ENCODE assay signal across 17 cellular contexts in the genomic region with DNA sequence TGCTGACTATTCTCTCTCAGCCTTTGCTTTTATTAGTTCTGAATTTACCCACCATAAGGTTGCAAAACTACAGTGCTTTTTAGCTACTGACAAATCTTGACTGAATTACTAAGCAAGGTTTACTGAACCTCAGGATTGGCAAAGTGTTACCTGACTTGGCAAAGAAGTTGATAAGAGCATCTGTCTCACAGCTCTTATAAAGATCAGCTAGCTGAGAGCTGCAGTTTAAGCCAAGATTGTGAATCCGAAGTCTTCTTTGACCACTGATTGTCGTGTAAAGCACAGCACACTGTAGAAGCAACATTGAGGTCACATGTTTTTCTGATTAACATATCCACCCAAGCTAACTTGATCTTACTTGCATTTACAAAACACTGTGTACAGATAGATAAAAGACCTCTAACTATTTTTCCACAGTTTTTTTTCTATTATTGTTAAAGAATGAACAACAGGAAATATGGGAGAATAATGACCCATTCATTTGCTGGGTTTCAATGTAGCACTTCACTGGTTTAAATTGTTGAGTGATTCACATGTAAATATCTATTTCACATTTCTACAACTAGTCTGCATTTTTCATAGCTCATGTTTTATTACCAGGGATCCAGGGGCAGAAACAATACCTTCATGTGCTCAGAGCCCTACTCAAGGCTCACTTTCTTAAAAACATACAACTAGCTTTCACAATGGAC.
"Had no signal": no experiment of that assay in that cellular context is flagged by ENCODE, and none has a peak within 500 bp of the region (broad histone marks: within the 10 kb centered on the region; RNA-seq: fewer than 3 reads in every experiment).

No MANE protein-coding gene starts in this region.

- FAIRE-seq: colon, urothelium cell line had no signal

- H3K9me3 ChIP-seq: ascending aorta, prostate gland, thoracic aorta had no signal

- DNase-seq: activated CD4-positive, alpha-beta T cell treated with anti-CD3 and anti-CD28 coated beads, Interleukin-2, amount 10 ng/mL, durations not matched to agents 7 days and 5 days; activated CD4-positive, CD25-positive, alpha-beta regulatory T cell; activated CD8-positive, alpha-beta memory T cell treated with anti-CD3 and anti-CD28 coated beads for 24 hours; activated naive CD8-positive, alpha-beta T cell treated with anti-CD3 and anti-CD28 coated beads, Interleukin-2, amount 10 ng/mL, durations not matched to agents 7 days and 5 days; hippocampal formation; left cardiac atrium; naive thymus-derived CD8-positive, alpha-beta T cell; nucleus accumbens; stimulated activated CD4-positive, alpha-beta T cell treated with anti-CD3 and anti-CD28 coated beads, Interleukin-2, amount 100 ng/mL, for 48 hours; stimulated activated naive CD4-positive, alpha-beta T cell treated with Interleukin-2 at 50 U/mL for 16 hours; T-helper 17 cell had no signal

- H3K27ac Mint-ChIP-seq: activated CD4-positive, alpha-beta T cell treated with anti-CD3 and anti-CD28 coated beads, Interleukin-2, amount 10 ng/mL, durations not matched to agents 7 days and 5 days; activated naive CD8-positive, alpha-beta T cell treated with anti-CD3 and anti-CD28 coated beads, Interleukin-2, amount 10 ng/mL, durations not matched to agents 7 days and 5 days; naive thymus-derived CD8-positive, alpha-beta T cell had no signal

- H3K9me3 Mint-ChIP-seq: activated CD4-positive, alpha-beta T cell treated with anti-CD3 and anti-CD28 coated beads, Interleukin-2, amount 10 ng/mL, durations not matched to agents 7 days and 5 days; activated naive CD8-positive, alpha-beta T cell treated with anti-CD3 and anti-CD28 coated beads, Interleukin-2, amount 10 ng/mL, durations not matched to agents 7 days and 5 days; naive thymus-derived CD8-positive, alpha-beta T cell had no signal

- H3K4me1 ChIP-seq: prostate gland had no signal

- H3K27me3 Mint-ChIP-seq: activated CD4-positive, alpha-beta T cell treated with anti-CD3 and anti-CD28 coated beads, Interleukin-2, amount 10 ng/mL, durations not matched to agents 7 days and 5 days; activated naive CD8-positive, alpha-beta T cell treated with anti-CD3 and anti-CD28 coated beads, Interleukin-2, amount 10 ng/mL, durations not matched to agents 7 days and 5 days; naive thymus-derived CD8-positive, alpha-beta T cell; T-helper 17 cell had no signal

- ATAC-seq: left cardiac atrium; naive thymus-derived CD8-positive, alpha-beta T cell; T-helper 17 cell had no signal

- H3K4me3 Mint-ChIP-seq: activated CD4-positive, alpha-beta T cell treated with anti-CD3 and anti-CD28 coated beads, Interleukin-2, amount 10 ng/mL, durations not matched to agents 7 days and 5 days; activated naive CD8-positive, alpha-beta T cell treated with anti-CD3 and anti-CD28 coated beads, Interleukin-2, amount 10 ng/mL, durations not matched to agents 7 days and 5 days; naive thymus-derived CD8-positive, alpha-beta T cell; T-helper 17 cell had no signal

- H3K36me3 ChIP-seq: prostate gland had no signal

- H3K4me1 Mint-ChIP-seq: activated CD4-positive, alpha-beta T cell treated with anti-CD3 and anti-CD28 coated beads, Interleukin-2, amount 10 ng/mL, durations not matched to agents 7 days and 5 days; activated naive CD8-positive, alpha-beta T cell treated with anti-CD3 and anti-CD28 coated beads, Interleukin-2, amount 10 ng/mL, durations not matched to agents 7 days and 5 days; naive thymus-derived CD8-positive, alpha-beta T cell had no signal

- H3K27ac ChIP-seq: ascending aorta, thoracic aorta had no signal

- H3K4me3 ChIP-seq: ascending aorta, lung, prostate gland, thoracic aorta had no signal

- H3K27me3 ChIP-seq: ascending aorta had no signal
